In genomic region chr20:53707341-53708102, GRCh38 we compare ENCODE assay signal across 8 cellular contexts.
DNase-seq lines count a peak whose midpoint lies in the region; ATAC-seq and TF ChIP-seq lines count a peak whose summit lies in the region.

No MANE protein-coding gene starts in this region.

- H3K27ac Mint-ChIP-seq in CD4-positive, alpha-beta T cell, result peak overlapping the region; percentile 92
- peak overlapping the region; percentile 97 for H3K27ac Mint-ChIP-seq in activated T-helper 2 cell treated with anti-CD3 and anti-CD28 coated beads, Interferon-gamma antibody, Interleukin-2, Interleukin-4, amounts not matched to agents 10 μg/mL and 5 μg/mL and 100 μg/mL, durations not matched to agents 14 hours and 24 hours and 36 hours

- POLR2A ChIA-PET in CD4-positive, alpha-beta T cell (lab: Charles Lee), result interaction anchor here (0.7 to 2.7 kb wide), 22 partner anchors 17 to 208 kb away, joined by 3 to 30 read pairs (median 5); no protein-coding TSS in a partner anchor

- peak overlapping the region; percentile 69 for H3K4me3 Mint-ChIP-seq in CD4-positive, alpha-beta T cell
- peak overlapping the region; percentile 64 for H3K4me3 Mint-ChIP-seq in activated T-helper 2 cell treated with anti-CD3 and anti-CD28 coated beads, Interferon-gamma antibody, Interleukin-2, Interleukin-4, amounts not matched to agents 10 μg/mL and 5 μg/mL and 100 μg/mL, durations not matched to agents 14 hours and 24 hours and 36 hours (ENCODE audit: low read depth)

- H3K4me1 ChIP-seq in HUES48 (ENCODE audit: control insufficient read depth, insufficient read depth, low read length) (peaks cover 23% of the 10 kb centered on the region), muscle layer of duodenum (ENCODE audit: control insufficient read depth in 1 of 2, insufficient read depth in 2 of 2, low read length in 2 of 2) (peaks cover 4 to 7% of the 10 kb centered on the region in 2 donors)

- no peaks in the 10 kb centered on the region for H3K27me3 ChIP-seq in CD4-positive, alpha-beta T cell (ENCODE audit: control insufficient read depth, insufficient read depth, low read length)
- H3K27me3 ChIP-seq in HUES48 (ENCODE audit: control insufficient read depth, insufficient read depth, low read length) (no peaks in the 10 kb centered on the region), muscle layer of duodenum (ENCODE audit: low read depth, low read length) (no peaks in the 10 kb centered on the region)

- intact Hi-C loops in CD4-positive, alpha-beta T cell (cut with DNase I, micrococcal nuclease), result loop anchor here in 1 of 2 experiments (2.0 to 5.0 kb wide), 5 partner anchors 45 to 160 kb away; no protein-coding TSS in a partner anchor
- intact Hi-C loops in activated T-helper 2 cell treated with anti-CD3 and anti-CD28 coated beads, Interferon-gamma antibody, Interleukin-2, Interleukin-4, amounts not matched to agents 10 μg/mL and 5 μg/mL and 100 μg/mL, durations not matched to agents 14 hours and 24 hours and 36 hours (cut with micrococcal nuclease), result loop anchor here (1.0 to 5.0 kb wide), 13 partner anchors 21 to 241 kb away; no protein-coding TSS in a partner anchor

- TF ChIP-seq CTCF in CD4-positive, alpha-beta T cell (IDR thresholded peaks at IDR 0.05), result no peak

- no peaks in the 10 kb centered on the region for H3K36me3 Mint-ChIP-seq in CD4-positive, alpha-beta T cell (ENCODE audit: low read depth)
- H3K36me3 Mint-ChIP-seq in activated T-helper 2 cell treated with anti-CD3 and anti-CD28 coated beads, Interferon-gamma antibody, Interleukin-2, Interleukin-4, amounts not matched to agents 10 μg/mL and 5 μg/mL and 100 μg/mL, durations not matched to agents 14 hours and 24 hours and 36 hours (ENCODE audit: low read depth), result no peaks in the 10 kb centered on the region

- no peaks in the 10 kb centered on the region for H3K36me3 ChIP-seq in HUES48 (ENCODE audit: control insufficient read depth, insufficient read depth, low read length)
- no peaks in the 10 kb centered on the region for H3K36me3 ChIP-seq in muscle layer of duodenum (ENCODE audit: control insufficient read depth in 1 of 2, insufficient read depth in 2 of 2, low read length in 2 of 2)

- H3K4me3 ChIP-seq in HUES48 (ENCODE audit: low read depth, low read length) (no peak overlapping the region), muscle layer of duodenum (ENCODE audit: low read depth in 1 of 2, low read length in 2 of 2) (no peak overlapping the region)

- no peaks in the 10 kb centered on the region for H3K27me3 Mint-ChIP-seq in CD4-positive, alpha-beta T cell
- no peaks in the 10 kb centered on the region for H3K27me3 Mint-ChIP-seq in activated T-helper 2 cell treated with anti-CD3 and anti-CD28 coated beads, Interferon-gamma antibody, Interleukin-2, Interleukin-4, amounts not matched to agents 10 μg/mL and 5 μg/mL and 100 μg/mL, durations not matched to agents 14 hours and 24 hours and 36 hours (ENCODE audit: low read depth)

- peak overlapping the region; percentile 62 for H3K27ac ChIP-seq in CD4-positive, alpha-beta T cell (ENCODE audit: low read depth, low read length)
- H3K27ac ChIP-seq in HUES48 (ENCODE audit: low read depth, low read length) (peak overlapping the region; percentile 16), muscle layer of duodenum (ENCODE audit: low read length) (peak overlapping the region; percentile 62)

- H3K9me3 Mint-ChIP-seq in CD4-positive, alpha-beta T cell, result no peaks in the 10 kb centered on the region
- H3K9me3 Mint-ChIP-seq in activated T-helper 2 cell treated with anti-CD3 and anti-CD28 coated beads, Interferon-gamma antibody, Interleukin-2, Interleukin-4, amounts not matched to agents 10 μg/mL and 5 μg/mL and 100 μg/mL, durations not matched to agents 14 hours and 24 hours and 36 hours, result no peaks in the 10 kb centered on the region

- CTCF ChIA-PET in CD4-positive, alpha-beta T cell (lab: Charles Lee), result interaction anchor here (1.0 to 1.6 kb wide), 3 partner anchors 22 to 208 kb away, joined by 3 to 4 read pairs (median 3); no protein-coding TSS in a partner anchor

- H3K4me1 Mint-ChIP-seq in CD4-positive, alpha-beta T cell (ENCODE audit: low read depth), result peaks cover 47% of the 10 kb centered on the region
- H3K4me1 Mint-ChIP-seq in activated T-helper 2 cell treated with anti-CD3 and anti-CD28 coated beads, Interferon-gamma antibody, Interleukin-2, Interleukin-4, amounts not matched to agents 10 μg/mL and 5 μg/mL and 100 μg/mL, durations not matched to agents 14 hours and 24 hours and 36 hours (ENCODE audit: low read depth), result peaks cover 45% of the 10 kb centered on the region

- H3K9me3 ChIP-seq in CD4-positive, alpha-beta T cell (ENCODE audit: control insufficient read depth, low read length), result no peaks in the 10 kb centered on the region
- H3K9me3 ChIP-seq in HUES48 (ENCODE audit: control insufficient read depth, insufficient read depth, low read length) (no peaks in the 10 kb centered on the region), muscle layer of duodenum (ENCODE audit: control insufficient read depth in 1 of 2, low read length in 2 of 2) (no peaks in the 10 kb centered on the region)

- ATAC-seq in CD4-positive, alpha-beta T cell (ENCODE audit: poor library complexity), result no peak
- peak; percentile 25 for ATAC-seq in GM21381 (IDR thresholded peaks at IDR 0.05; ENCODE audit: unreplicated experiment)

- no peak for DNase-seq in CD4-positive, alpha-beta T cell
- DNase-seq in activated T-helper 2 cell treated with anti-CD3 and anti-CD28 coated beads, Interferon-gamma antibody, Interleukin-2, Interleukin-4, amounts not matched to agents 10 μg/mL and 5 μg/mL and 100 μg/mL, durations not matched to agents 14 hours and 24 hours and 36 hours (ENCODE audit: low spot score), result no peak
- DNase-seq in NCI-H524 treated with DMSO at 0.1 percent for 48 hours (lab: John Stamatoyannopoulos, UW), result no peak
- DNase-seq in NCI-H446 (lab: John Stamatoyannopoulos, UW), result no peak
- DNase-seq in UCSD-AML1 (lab: John Stamatoyannopoulos, UW; ENCODE audit: unreplicated experiment), result no peak

- H3K9ac ChIP-seq in HUES48 (ENCODE audit: low read depth, low read length), result no peak overlapping the region
